ENCODE assay signal across 8 cellular contexts in genomic region chr7:2886900-2887299, GRCh38. TPM values are rescaled to one million over a fixed set of nuclear protein-coding genes. Genes with fewer than 3 reads are reported as not detected.
DNase-seq lines count a peak whose midpoint lies in the region; ATAC-seq and TF ChIP-seq lines count a peak whose summit lies in the region.

No MANE protein-coding gene starts in this region.

- no peaks in the 10 kb centered on the region for H3K27me3 Mint-ChIP-seq in activated CD8-positive, alpha-beta T cell treated with anti-CD3 and anti-CD28 coated beads for 36 hours
- H3K27me3 Mint-ChIP-seq in naive thymus-derived CD8-positive, alpha-beta T cell, result no peaks in the 10 kb centered on the region

- H3K36me3 Mint-ChIP-seq in activated CD8-positive, alpha-beta T cell treated with anti-CD3 and anti-CD28 coated beads for 36 hours (ENCODE audit: low read depth), result no peaks in the 10 kb centered on the region
- H3K36me3 Mint-ChIP-seq in naive thymus-derived CD8-positive, alpha-beta T cell, result no peaks in the 10 kb centered on the region

- no peaks in the 10 kb centered on the region for H3K9me3 Mint-ChIP-seq in activated CD8-positive, alpha-beta T cell treated with anti-CD3 and anti-CD28 coated beads for 36 hours
- H3K9me3 Mint-ChIP-seq in naive thymus-derived CD8-positive, alpha-beta T cell, result no peaks in the 10 kb centered on the region

- no peaks in the 10 kb centered on the region for H4K20me1 ChIP-seq in DND-41 (ENCODE audit: insufficient read depth, low read length)

- no peaks in the 10 kb centered on the region for H3K4me1 ChIP-seq in DND-41 (ENCODE audit: insufficient read depth, low read length)

- H3K4me2 ChIP-seq in DND-41 (ENCODE audit: insufficient read depth, low read length), result no peak overlapping the region

- no peak overlapping the region for H3K4me3 ChIP-seq in DND-41 (ENCODE audit: low read depth in 1 of 2, low read length in 2 of 2)

- no peak overlapping the region for H2AFZ ChIP-seq in DND-41 (ENCODE audit: low read depth, low read length)

- no peaks in the 10 kb centered on the region for H3K9me3 ChIP-seq in DND-41 (ENCODE audit: insufficient read depth, low read length, severe bottlenecking)

- peak; percentile 87 for ATAC-seq in DND-41 (ENCODE audit: insufficient read depth, low read depth)
- ATAC-seq in HG03354 (IDR thresholded peaks at IDR 0.05; ENCODE audit: poor library complexity, severe bottlenecking, unreplicated experiment), result peak; percentile 48
- peak; percentile 92 for ATAC-seq in activated CD8-positive, alpha-beta T cell treated with anti-CD3 and anti-CD28 coated beads for 36 hours
- ATAC-seq in naive thymus-derived CD8-positive, alpha-beta T cell, result peak; percentile 72 to 81
- ATAC-seq in GM18520 (IDR thresholded peaks at IDR 0.05; ENCODE audit: unreplicated experiment), result no peak

- H3K27ac Mint-ChIP-seq in activated CD8-positive, alpha-beta T cell treated with anti-CD3 and anti-CD28 coated beads for 36 hours, result no peak overlapping the region
- H3K27ac Mint-ChIP-seq in naive thymus-derived CD8-positive, alpha-beta T cell, result peak overlapping the region in 1 of 10 donors; percentile 0

- no peaks in the 10 kb centered on the region for H3K36me3 ChIP-seq in DND-41 (ENCODE audit: insufficient read depth, low read length)

- peaks cover 3% of the 10 kb centered on the region for H3K4me1 Mint-ChIP-seq in activated CD8-positive, alpha-beta T cell treated with anti-CD3 and anti-CD28 coated beads for 36 hours (ENCODE audit: low read depth)
- H3K4me1 Mint-ChIP-seq in naive thymus-derived CD8-positive, alpha-beta T cell, result peaks cover 3 to 14% (median 6%) of the 10 kb centered on the region in 4 donors

- H3K27ac ChIP-seq in DND-41 (ENCODE audit: low read length), result no peak overlapping the region

- no peak overlapping the region for H3K9ac ChIP-seq in DND-41 (ENCODE audit: low read depth, low read length)

- TF ChIP-seq POLR2A in erythroblast (IDR thresholded peaks at IDR 0.05; ENCODE audit: low read length), result no peak

- no peaks in the 10 kb centered on the region for H3K27me3 ChIP-seq in DND-41 (ENCODE audit: insufficient read depth, low read length, poor library complexity)

- DNase-seq in DND-41, result peak; percentile 58
- DNase-seq in NCI-H748 treated with DMSO at 0.1 percent for 48 hours (lab: John Stamatoyannopoulos, UW), result peak; percentile 49
- DNase-seq in activated CD8-positive, alpha-beta T cell treated with anti-CD3 and anti-CD28 coated beads for 36 hours, result peak; percentile 73
- peak; percentile 67 to 74 for DNase-seq in erythroblast (lab: John Stamatoyannopoulos, UW)
- peak in 9 of 10 donors; percentile 30 to 83 (median 47) for DNase-seq in naive thymus-derived CD8-positive, alpha-beta T cell
- DNase-seq in ureter (ENCODE audit: low spot score), result no peak

- no peak overlapping the region for H3K4me3 Mint-ChIP-seq in activated CD8-positive, alpha-beta T cell treated with anti-CD3 and anti-CD28 coated beads for 36 hours
- H3K4me3 Mint-ChIP-seq in naive thymus-derived CD8-positive, alpha-beta T cell, result peak overlapping the region in 1 of 10 donors; percentile 6

- POLR2A ChIA-PET in activated CD8-positive, alpha-beta T cell treated with anti-CD3 and anti-CD28 coated beads for 36 hours (lab: Charles Lee), result no interaction called here
- POLR2A ChIA-PET in naive thymus-derived CD8-positive, alpha-beta T cell (lab: Charles Lee), result no interaction called here

- CTCF ChIA-PET in activated CD8-positive, alpha-beta T cell treated with anti-CD3 and anti-CD28 coated beads for 36 hours (lab: Charles Lee), result interaction anchor here (0.7 to 5.4 kb wide), 15 partner anchors 8 to 314 kb away, joined by 3 to 20 read pairs (median 4); no protein-coding TSS in a partner anchor

- intact Hi-C loops in activated CD8-positive, alpha-beta T cell treated with anti-CD3 and anti-CD28 coated beads for 36 hours (cut with micrococcal nuclease), result no loop called here

- no peaks in the 10 kb centered on the region for H3K79me2 ChIP-seq in DND-41 (ENCODE audit: insufficient read depth, low read length)

- peak; percentile 89 for TF ChIP-seq CTCF in DND-41 (IDR thresholded peaks at IDR 0.05; ENCODE audit: borderline replicate concordance, extremely low read depth, low read length, poor library complexity, severe bottlenecking)
- TF ChIP-seq CTCF in activated CD8-positive, alpha-beta T cell treated with anti-CD3 and anti-CD28 coated beads for 36 hours (IDR thresholded peaks at IDR 0.05), result peak; percentile 76

RNA-seq across cellular contexts. Expression of gene GNA12, which starts 42.8 kb away (rescaled TPM):
- 10 to 100 TPM; 21.0 to 21.1 TPM for total RNA-seq in activated CD8-positive, alpha-beta T cell treated with anti-CD3 and anti-CD28 coated beads for 36 hours
- 10 to 100 TPM; 18.7 to 21.4 TPM for total RNA-seq in naive thymus-derived CD8-positive, alpha-beta T cell
- 10 to 100 TPM in 1 of 3 donors, 1 to 10 TPM in 2; 4.6 to 13.7 (median 8.5) TPM for polyA plus RNA-seq in naive thymus-derived CD8-positive, alpha-beta T cell
- total RNA-seq in ureter, result 41.8 TPM
